Comparison of ENCODE assay signal across 34 cellular contexts in genomic region chr20:44360221-44360620, GRCh38. TPM values are rescaled to one million over a fixed set of nuclear protein-coding genes. Genes with fewer than 3 reads are reported as not detected.
"Had no signal": no experiment of that assay in that cellular context is flagged by ENCODE, and none has a peak within 500 bp of the region (broad histone marks: within the 10 kb centered on the region; RNA-seq: fewer than 3 reads in every experiment).

No MANE protein-coding gene starts in this region.

- H3K9ac ChIP-seq: neural progenitor cell, parathyroid adenoma had no signal

- H2AFZ ChIP-seq: neural progenitor cell, parathyroid adenoma had no signal

- H3K4me2 ChIP-seq: neural progenitor cell, smooth muscle cell had no signal

- H3K36me3 ChIP-seq: neural progenitor cell, ovary, spleen, suprapubic skin, tibial artery, transverse colon, upper lobe of right lung, vagina had no signal

- DNase-seq: naive thymus-derived CD4-positive, alpha-beta T cell; natural killer cell; occipital lobe; posterior cingulate gyrus; psoas muscle; right cardiac atrium; spleen; stimulated activated CD4-positive, alpha-beta T cell treated with anti-CD3 and anti-CD28 coated beads, Interleukin-12 subunit alpha, Interleukin-12 subunit beta, amount 100 ng/mL, for 4 hours; stimulated activated CD4-positive, alpha-beta T cell treated with anti-CD3 and anti-CD28 coated beads, Interleukin-1b, Interleukin-23, amount 100 ng/mL, for 48 hours; stimulated activated CD4-positive, alpha-beta T cell treated with anti-CD3 and anti-CD28 coated beads, Interleukin-4, amount 100 ng/mL, for 1 hour; stimulated activated CD4-positive, alpha-beta T cell treated with anti-CD3 and anti-CD28 coated beads, Interleukin-4, amount 100 ng/mL, for 4 hours; stimulated activated CD8-positive, alpha-beta memory T cell treated with anti-CD3 and anti-CD28 coated beads, Interleukin-4, amount 100 ng/mL, for 48 hours; stimulated activated naive CD4-positive, alpha-beta T cell; stimulated activated naive CD8-positive, alpha-beta T cell treated with anti-CD3 and anti-CD28 coated beads, Interleukin-15, amount 100 ng/mL, for 72 hours; stimulated activated naive CD8-positive, alpha-beta T cell treated with anti-CD3 and anti-CD28 coated beads, Interleukin-15, Interleukin-2, amounts not matched to agents 100 U/mL and 50 U/mL, for 24 hours; substantia nigra; testis; tibial artery; transverse colon; upper lobe of right lung had no signal

- H3K27me3 ChIP-seq: neural progenitor cell, ovary, testis, transverse colon, vagina had no signal

- H3K4me3 ChIP-seq: neural progenitor cell, ovary, psoas muscle, skin epidermis, smooth muscle cell, spleen, suprapubic skin, testis, tibial artery, transverse colon, upper lobe of right lung, vagina had no signal

- H3K27ac ChIP-seq: neural progenitor cell, ovary, parathyroid adenoma, psoas muscle, skin epidermis, spleen, suprapubic skin, testis, tibial artery, transverse colon, upper lobe of right lung, vagina had no signal

- H3K4me1 ChIP-seq: psoas muscle, spleen, suprapubic skin, testis, tibial artery, upper lobe of right lung, vagina had no signal

- ATAC-seq: naive thymus-derived CD4-positive, alpha-beta T cell; natural killer cell; psoas muscle; right cardiac atrium; sciatic nerve; stimulated activated memory B cell treated with anti-CD40 and anti-IgM and Interleukin-4, amounts not matched to agents 10 μg/mL and 1 μg/mL and 100 μg/mL, for 72 hours; stimulated activated naive CD8-positive, alpha-beta T cell treated with anti-CD3 and anti-CD28 coated beads, Interleukin-15, amount 100 ng/mL, for 72 hours; stimulated activated naive CD8-positive, alpha-beta T cell treated with anti-CD3 and anti-CD28 coated beads, Interleukin-15, Interleukin-2, amounts not matched to agents 100 U/mL and 50 U/mL, for 24 hours; upper lobe of right lung had no signal

- H3K79me2 ChIP-seq: parathyroid adenoma had no signal

- H3K9me3 ChIP-seq: ovary, psoas muscle, spleen, suprapubic skin, testis, tibial artery, transverse colon, upper lobe of right lung, vagina had no signal

RNA-seq across cellular contexts. Expression of gene HNF4A, which starts 4.7 kb away (rescaled TPM):
- total RNA-seq: naive thymus-derived CD4-positive, alpha-beta T cell; natural killer cell; occipital lobe; osteoblast; sciatic nerve; smooth muscle cell; spleen; suprapubic skin; urinary bladder; vagina had no signal
- polyA plus RNA-seq: naive thymus-derived CD4-positive, alpha-beta T cell; neural cell; smooth muscle cell had no signal

RNA-seq across cellular contexts. Expression of gene R3HDML, which starts 23.4 kb away (rescaled TPM):
- total RNA-seq: naive thymus-derived CD4-positive, alpha-beta T cell; natural killer cell; occipital lobe; osteoblast; ovary; progenitor cell of endocrine pancreas; psoas muscle; renal cortical epithelial cell; right cardiac atrium; sciatic nerve; smooth muscle cell; spleen; suprapubic skin; transverse colon; upper lobe of right lung; urinary bladder; vagina had no signal
- polyA plus RNA-seq: naive thymus-derived CD4-positive, alpha-beta T cell; neural cell; ovary; psoas muscle; right cardiac atrium; smooth muscle cell; spleen; urinary bladder had no signal
